Comparison of ENCODE assay signal across 8 cellular contexts in genomic region chr16:57000271-57001025, GRCh38. TPM values are rescaled to one million over a fixed set of nuclear protein-coding genes. Genes with fewer than 3 reads are reported as not detected.
DNase-seq lines count a peak whose midpoint lies in the region; ATAC-seq and TF ChIP-seq lines count a peak whose summit lies in the region.

No MANE protein-coding gene starts in this region.

- peaks cover 95% of the 10 kb centered on the region for H3K4me1 Mint-ChIP-seq in activated T-cell treated with anti-CD3 and anti-CD28 coated beads, Interleukin-2, amount 50 U/mL, for 4 hours (ENCODE audit: low read depth)
- peaks cover 64 to 89% of the 10 kb centered on the region in 2 donors for H3K4me1 Mint-ChIP-seq in stimulated activated naive B cell treated with anti-CD40 and anti-IgM and Interleukin-4, amounts not matched to agents 10 μg/mL and 1 μg/mL and 100 μg/mL, for 72 hours
- peaks cover 14% of the 10 kb centered on the region for H3K4me1 Mint-ChIP-seq in WTC11

- peaks cover 28% of the 10 kb centered on the region for H3K36me3 Mint-ChIP-seq in activated T-cell treated with anti-CD3 and anti-CD28 coated beads, Interleukin-2, amount 50 U/mL, for 4 hours (ENCODE audit: insufficient read depth)
- peaks cover 57 to 77% of the 10 kb centered on the region in 2 donors for H3K36me3 Mint-ChIP-seq in stimulated activated naive B cell treated with anti-CD40 and anti-IgM and Interleukin-4, amounts not matched to agents 10 μg/mL and 1 μg/mL and 100 μg/mL, for 72 hours
- no peaks in the 10 kb centered on the region for H3K36me3 Mint-ChIP-seq in WTC11

- peak overlapping the region; percentile 41 to 88 (median 84) for H3K27ac ChIP-seq in heart right ventricle
- H3K27ac ChIP-seq in substantia nigra (ENCODE audit: low read depth, low read length, poor library complexity, severe bottlenecking): no peak overlapping the region

- no peaks in the 10 kb centered on the region for H3K27me3 Mint-ChIP-seq in activated T-cell treated with anti-CD3 and anti-CD28 coated beads, Interleukin-2, amount 50 U/mL, for 4 hours (ENCODE audit: low read depth)
- no peaks in the 10 kb centered on the region for H3K27me3 Mint-ChIP-seq in stimulated activated naive B cell treated with anti-CD40 and anti-IgM and Interleukin-4, amounts not matched to agents 10 μg/mL and 1 μg/mL and 100 μg/mL, for 72 hours
- H3K27me3 Mint-ChIP-seq in WTC11 (ENCODE audit: low read depth): peaks cover 10% of the 10 kb centered on the region; the same call in 1 of the 2 replicates

- H3K27me3 ChIP-seq in heart right ventricle: peaks cover 0 to 3% (median 0%) of the 10 kb centered on the region in 7 donors

- 56 to 61% methylated on average over 5 of the region's 5 CpGs for WGBS in heart right ventricle, 2 donors

- POLR2A ChIA-PET in WTC11 (lab: Charles Lee): no interaction called here

- peak overlapping the region; percentile 70 for H3K4me3 Mint-ChIP-seq in activated T-cell treated with anti-CD3 and anti-CD28 coated beads, Interleukin-2, amount 50 U/mL, for 4 hours
- peak overlapping the region; percentile 62 to 64 for H3K4me3 Mint-ChIP-seq in stimulated activated naive B cell treated with anti-CD40 and anti-IgM and Interleukin-4, amounts not matched to agents 10 μg/mL and 1 μg/mL and 100 μg/mL, for 72 hours
- no peak overlapping the region for H3K4me3 Mint-ChIP-seq in WTC11

- no peaks in the 10 kb centered on the region for H3K9me3 ChIP-seq in heart right ventricle

- DNase-seq in activated T-cell treated with anti-CD3 and anti-CD28 coated beads, Interleukin-2, amount 50 U/mL, for 4 hours: peak; percentile 47
- DNase-seq in heart right ventricle (peak; percentile 68 to 86), substantia nigra (lab: John Stamatoyannopoulos, UW) (no peak), WTC11 (ENCODE audit: low spot score) (no peak), NCI-H2029 treated with DMSO at 0.1 percent for 48 hours (lab: John Stamatoyannopoulos, UW) (no peak)
- peak; percentile 85 for DNase-seq in stimulated activated naive B cell treated with anti-CD40 and anti-IgM and Interleukin-4, amounts not matched to agents 10 μg/mL and 1 μg/mL and 100 μg/mL, for 72 hours

- no peaks in the 10 kb centered on the region for H3K9me3 Mint-ChIP-seq in activated T-cell treated with anti-CD3 and anti-CD28 coated beads, Interleukin-2, amount 50 U/mL, for 4 hours
- H3K9me3 Mint-ChIP-seq in stimulated activated naive B cell treated with anti-CD40 and anti-IgM and Interleukin-4, amounts not matched to agents 10 μg/mL and 1 μg/mL and 100 μg/mL, for 72 hours: peaks cover 5 to 6% of the 10 kb centered on the region in 2 donors
- H3K9me3 Mint-ChIP-seq in WTC11: peaks cover 5% of the 10 kb centered on the region; the same call in 1 of the 2 replicates

- peaks cover 0 to 51% (median 0%) of the 10 kb centered on the region in 9 donors for H3K36me3 ChIP-seq in heart right ventricle

- TF ChIP-seq CTCF in heart right ventricle (IDR thresholded peaks at IDR 0.05): no peak
- no peak for TF ChIP-seq CTCF in WTC11 (IDR thresholded peaks at IDR 0.05)

- intact Hi-C loops in heart right ventricle (cut with DNase I): no loop called here

- peaks cover 6 to 57% (median 31%) of the 10 kb centered on the region in 9 donors for H3K4me1 ChIP-seq in heart right ventricle

- ATAC-seq in GM18868 (IDR thresholded peaks at IDR 0.05; ENCODE audit: unreplicated experiment): peak; percentile 60
- peak; percentile 52 for ATAC-seq in HG03442 (IDR thresholded peaks at IDR 0.05; ENCODE audit: unreplicated experiment)
- peak; percentile 79 to 90 for ATAC-seq in activated T-cell treated with anti-CD3 and anti-CD28 coated beads, Interleukin-2, amount 50 U/mL, for 4 hours
- peak; percentile 81 to 94 (median 90) for ATAC-seq in heart right ventricle
- ATAC-seq in stimulated activated naive B cell treated with anti-CD40 and anti-IgM and Interleukin-4, amounts not matched to agents 10 μg/mL and 1 μg/mL and 100 μg/mL, for 72 hours (replicated peaks): peak; percentile 84 to 85
- ATAC-seq in WTC11: no peak

- H3K27ac Mint-ChIP-seq in stimulated activated naive B cell treated with anti-CD40 and anti-IgM and Interleukin-4, amounts not matched to agents 10 μg/mL and 1 μg/mL and 100 μg/mL, for 72 hours: peak overlapping the region; percentile 98
- H3K27ac Mint-ChIP-seq in WTC11: no peak overlapping the region

- CTCF ChIA-PET in WTC11 (lab: Charles Lee): no interaction called here

- H3K4me3 ChIP-seq in heart right ventricle: peak overlapping the region in 1 of 10 donors; percentile 1

TF ChIP-seq in WTC11, 78 proteins besides CTCF, POLR2A, EP300 and RAD21:
- no peak for TF ChIP-seq USF2 (CRISPR knock-in tag; IDR thresholded peaks at IDR 0.05)
- no peak for TF ChIP-seq JAZF1 (CRISPR knock-in tag; IDR thresholded peaks at IDR 0.05)
- TF ChIP-seq ZBTB43 (CRISPR knock-in tag; IDR thresholded peaks at IDR 0.05): no peak
- TF ChIP-seq RORB (CRISPR knock-in tag; IDR thresholded peaks at IDR 0.05): no peak

RNA-seq across cellular contexts. Expression of gene NLRC5, which starts 11.1 kb away (rescaled TPM):
- 100 to 1,000 TPM; 143 to 180 (median 158) TPM for total RNA-seq in activated T-cell treated with anti-CD3 and anti-CD28 coated beads, Interleukin-2, amount 50 U/mL, for 4 hours
- total RNA-seq in heart right ventricle (10 to 100 TPM in 8 of 10 donors, 1 to 10 TPM in 2; 7.5 to 49.6 (median 13.5) TPM), WTC11 (2021) (2.6 to 2.8 TPM (median 2.7 TPM) in 3 replicates)
- 10 to 100 TPM in 1 of 2 donors, 1 to 10 TPM in 1; 6.2 to 26.0 TPM for polyA plus RNA-seq in heart right ventricle

RNA-seq across cellular contexts. Expression of gene CETP, which starts 38.7 kb away (rescaled TPM):
- under 1 TPM in 1 of 3 donors, not detected in 2; 0.11 TPM for total RNA-seq in activated T-cell treated with anti-CD3 and anti-CD28 coated beads, Interleukin-2, amount 50 U/mL, for 4 hours
- total RNA-seq in heart right ventricle (1 to 10 TPM in 1 of 10 donors, under 1 TPM in 6, not detected in 3; 0.17 to 2.1 (median 0.31) TPM), WTC11 (2021) (not detected in 3 replicates)
- polyA plus RNA-seq in heart right ventricle: under 1 TPM; 0.15 to 0.32 TPM

Comparison
In these comparisons a context has a peak if more than half of its experiments do, and no peak if none do; other contexts are left out.
1. DNase-seq: peak in activated T-cell treated with anti-CD3 and anti-CD28 coated beads, Interleukin-2, amount 50 U/mL, for 4 hours (single experiment), heart right ventricle (2 of 2) and stimulated activated naive B cell treated with anti-CD40 and anti-IgM and Interleukin-4, amounts not matched to agents 10 μg/mL and 1 μg/mL and 100 μg/mL, for 72 hours (single experiment); none in substantia nigra (0 of 49), WTC11 (single experiment) and NCI-H2029 treated with DMSO at 0.1 percent for 48 hours (single experiment).